1 cellular context compared by ENCODE assay signal in genomic region chr16:23556881-23557778, GRCh38.
TF ChIP-seq lines count a peak whose summit lies in the region.

Gene EARS2, minus strand, starts transcription at chr16:23557350. Its CDS starts 7 bp downstream, at chr16:23557343.
A gene with protein sequence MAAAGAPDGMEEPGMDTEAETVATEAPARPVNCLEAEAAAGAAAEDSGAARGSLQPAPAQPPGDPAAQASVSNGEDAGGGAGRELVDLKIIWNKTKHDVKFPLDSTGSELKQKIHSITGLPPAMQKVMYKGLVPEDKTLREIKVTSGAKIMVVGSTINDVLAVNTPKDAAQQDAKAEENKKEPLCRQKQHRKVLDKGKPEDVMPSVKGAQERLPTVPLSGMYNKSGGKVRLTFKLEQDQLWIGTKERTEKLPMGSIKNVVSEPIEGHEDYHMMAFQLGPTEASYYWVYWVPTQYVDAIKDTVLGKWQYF (plus strand): TSS chr16:23557727. CDS start chr16:23557743, 16 bp downstream.

TF ChIP-seq in HepG2, 621 proteins besides CTCF, POLR2A, EP300 and RAD21 (continued from another document and continues in another):
- peak; percentile 88; the same call in 1 of the 2 replicates for TF ChIP-seq ZNF513 (CRISPR knock-in tag; conservative IDR thresholded peaks at IDR 0.05)
- TF ChIP-seq, protein P1, sequence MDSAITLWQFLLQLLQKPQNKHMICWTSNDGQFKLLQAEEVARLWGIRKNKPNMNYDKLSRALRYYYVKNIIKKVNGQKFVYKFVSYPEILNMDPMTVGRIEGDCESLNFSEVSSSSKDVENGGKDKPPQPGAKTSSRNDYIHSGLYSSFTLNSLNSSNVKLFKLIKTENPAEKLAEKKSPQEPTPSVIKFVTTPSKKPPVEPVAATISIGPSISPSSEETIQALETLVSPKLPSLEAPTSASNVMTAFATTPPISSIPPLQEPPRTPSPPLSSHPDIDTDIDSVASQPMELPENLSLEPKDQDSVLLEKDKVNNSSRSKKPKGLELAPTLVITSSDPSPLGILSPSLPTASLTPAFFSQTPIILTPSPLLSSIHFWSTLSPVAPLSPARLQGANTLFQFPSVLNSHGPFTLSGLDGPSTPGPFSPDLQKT (CRISPR knock-in tag; IDR thresholded peaks at IDR 0.05; ENCODE audit: borderline replicate concordance) = peak; percentile 95; the same call in 1 of the 2 replicates
- TF ChIP-seq SALL2 (CRISPR knock-in tag; IDR thresholded peaks at IDR 0.05) = peak; percentile 97; the same call in 1 of the 2 replicates
- TF ChIP-seq, protein P2, sequence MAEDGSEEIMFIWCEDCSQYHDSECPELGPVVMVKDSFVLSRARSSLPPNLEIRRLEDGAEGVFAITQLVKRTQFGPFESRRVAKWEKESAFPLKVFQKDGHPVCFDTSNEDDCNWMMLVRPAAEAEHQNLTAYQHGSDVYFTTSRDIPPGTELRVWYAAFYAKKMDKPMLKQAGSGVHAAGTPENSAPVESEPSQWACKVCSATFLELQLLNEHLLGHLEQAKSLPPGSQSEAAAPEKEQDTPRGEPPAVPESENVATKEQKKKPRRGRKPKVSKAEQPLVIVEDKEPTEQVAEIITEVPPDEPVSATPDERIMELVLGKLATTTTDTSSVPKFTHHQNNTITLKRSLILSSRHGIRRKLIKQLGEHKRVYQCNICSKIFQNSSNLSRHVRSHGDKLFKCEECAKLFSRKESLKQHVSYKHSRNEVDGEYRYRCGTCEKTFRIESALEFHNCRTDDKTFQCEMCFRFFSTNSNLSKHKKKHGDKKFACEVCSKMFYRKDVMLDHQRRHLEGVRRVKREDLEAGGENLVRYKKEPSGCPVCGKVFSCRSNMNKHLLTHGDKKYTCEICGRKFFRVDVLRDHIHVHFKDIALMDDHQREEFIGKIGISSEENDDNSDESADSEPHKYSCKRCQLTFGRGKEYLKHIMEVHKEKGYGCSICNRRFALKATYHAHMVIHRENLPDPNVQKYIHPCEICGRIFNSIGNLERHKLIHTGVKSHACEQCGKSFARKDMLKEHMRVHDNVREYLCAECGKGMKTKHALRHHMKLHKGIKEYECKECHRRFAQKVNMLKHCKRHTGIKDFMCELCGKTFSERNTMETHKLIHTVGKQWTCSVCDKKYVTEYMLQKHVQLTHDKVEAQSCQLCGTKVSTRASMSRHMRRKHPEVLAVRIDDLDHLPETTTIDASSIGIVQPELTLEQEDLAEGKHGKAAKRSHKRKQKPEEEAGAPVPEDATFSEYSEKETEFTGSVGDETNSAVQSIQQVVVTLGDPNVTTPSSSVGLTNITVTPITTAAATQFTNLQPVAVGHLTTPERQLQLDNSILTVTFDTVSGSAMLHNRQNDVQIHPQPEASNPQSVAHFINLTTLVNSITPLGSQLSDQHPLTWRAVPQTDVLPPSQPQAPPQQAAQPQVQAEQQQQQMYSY (CRISPR knock-in tag; IDR thresholded peaks at IDR 0.05) = peak; percentile 76
- TF ChIP-seq ATAD3A (CRISPR knock-in tag; IDR thresholded peaks at IDR 0.05) = no peak
- TF ChIP-seq SIX1 (CRISPR knock-in tag; IDR thresholded peaks at IDR 0.05; ENCODE audit: borderline replicate concordance) = no peak; the same call in 1 of the 2 replicates
- peak; percentile 95; the same call in 1 of the 2 replicates for TF ChIP-seq PREB (CRISPR knock-in tag; IDR thresholded peaks at IDR 0.05)
- TF ChIP-seq ZNF282 (IDR thresholded peaks at IDR 0.05; ENCODE audit: partially characterized antibody) = no peak
- TF ChIP-seq, protein P3, sequence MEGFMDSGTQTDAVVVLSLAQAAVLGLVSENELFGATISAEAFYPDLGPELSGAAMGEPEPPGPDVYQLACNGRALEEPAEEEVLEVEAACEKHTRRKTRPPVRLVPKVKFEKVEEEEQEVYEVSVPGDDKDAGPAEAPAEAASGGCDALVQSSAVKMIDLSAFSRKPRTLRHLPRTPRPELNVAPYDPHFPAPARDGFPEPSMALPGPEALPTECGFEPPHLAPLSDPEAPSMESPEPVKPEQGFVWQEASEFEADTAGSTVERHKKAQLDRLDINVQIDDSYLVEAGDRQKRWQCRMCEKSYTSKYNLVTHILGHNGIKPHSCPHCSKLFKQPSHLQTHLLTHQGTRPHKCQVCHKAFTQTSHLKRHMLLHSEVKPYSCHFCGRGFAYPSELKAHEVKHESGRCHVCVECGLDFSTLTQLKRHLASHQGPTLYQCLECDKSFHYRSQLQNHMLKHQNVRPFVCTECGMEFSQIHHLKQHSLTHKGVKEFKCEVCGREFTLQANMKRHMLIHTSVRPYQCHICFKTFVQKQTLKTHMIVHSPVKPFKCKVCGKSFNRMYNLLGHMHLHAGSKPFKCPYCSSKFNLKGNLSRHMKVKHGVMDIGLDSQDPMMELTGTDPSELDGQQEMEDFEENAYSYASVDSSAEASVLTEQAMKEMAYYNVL (CRISPR knock-in tag; IDR thresholded peaks at IDR 0.05; ENCODE audit: borderline replicate concordance) = peak; percentile 95
- TF ChIP-seq KAT2B (IDR thresholded peaks at IDR 0.05; ENCODE audit: borderline replicate concordance, low read depth, low read length) = no peak
- 0 out of 2 replicates have a peak, but pooled peaks have one; percentile 62 for TF ChIP-seq ZHX2 (IDR thresholded peaks at IDR 0.05; ENCODE audit: low read depth)
- TF ChIP-seq ZHX2 (CRISPR knock-in tag; IDR thresholded peaks at IDR 0.05; ENCODE audit: borderline replicate concordance) = peak; percentile 98
- TF ChIP-seq SMYD3 (CRISPR knock-in tag; IDR thresholded peaks at IDR 0.05) = peak; percentile 64
- TF ChIP-seq, protein P4, sequence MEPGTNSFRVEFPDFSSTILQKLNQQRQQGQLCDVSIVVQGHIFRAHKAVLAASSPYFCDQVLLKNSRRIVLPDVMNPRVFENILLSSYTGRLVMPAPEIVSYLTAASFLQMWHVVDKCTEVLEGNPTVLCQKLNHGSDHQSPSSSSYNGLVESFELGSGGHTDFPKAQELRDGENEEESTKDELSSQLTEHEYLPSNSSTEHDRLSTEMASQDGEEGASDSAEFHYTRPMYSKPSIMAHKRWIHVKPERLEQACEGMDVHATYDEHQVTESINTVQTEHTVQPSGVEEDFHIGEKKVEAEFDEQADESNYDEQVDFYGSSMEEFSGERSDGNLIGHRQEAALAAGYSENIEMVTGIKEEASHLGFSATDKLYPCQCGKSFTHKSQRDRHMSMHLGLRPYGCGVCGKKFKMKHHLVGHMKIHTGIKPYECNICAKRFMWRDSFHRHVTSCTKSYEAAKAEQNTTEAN (CRISPR knock-in tag; conservative IDR thresholded peaks at IDR 0.05) = peak; percentile 70; the same call in 1 of the 2 replicates
- TF ChIP-seq TOPORS (CRISPR knock-in tag; IDR thresholded peaks at IDR 0.05) = peak; percentile 43; the same call in 1 of the 2 replicates
- TF ChIP-seq KAT7 (CRISPR knock-in tag; IDR thresholded peaks at IDR 0.05; ENCODE audit: borderline replicate concordance) = peak; percentile 92
- peak; percentile 85 for TF ChIP-seq ZNF724P (CRISPR knock-in tag; IDR thresholded peaks at IDR 0.05; ENCODE audit: borderline replicate concordance)
- TF ChIP-seq ZNF10 (CRISPR knock-in tag; IDR thresholded peaks at IDR 0.05; ENCODE audit: borderline replicate concordance, low read depth) = no peak
- no peak for TF ChIP-seq EZH2 (conservative IDR thresholded peaks at IDR 0.05; ENCODE audit: low read depth, low read length)
- no peak; the same call in 1 of the 2 replicates for TF ChIP-seq EEA1 (CRISPR knock-in tag; IDR thresholded peaks at IDR 0.05; ENCODE audit: borderline replicate concordance)
- peak; percentile 28; the same call in 1 of the 2 replicates for TF ChIP-seq HIC2 (CRISPR knock-in tag; IDR thresholded peaks at IDR 0.05; ENCODE audit: low read depth)
- peak; percentile 95; the same call in 1 of the 2 replicates for TF ChIP-seq ZNF224 (CRISPR knock-in tag; IDR thresholded peaks at IDR 0.05)
- peak; percentile 27 for TF ChIP-seq SRSF4 (IDR thresholded peaks at IDR 0.05; ENCODE audit: low read depth, low read length, poor library complexity, severe bottlenecking)
- TF ChIP-seq ZBTB46 (CRISPR knock-in tag; IDR thresholded peaks at IDR 0.05; ENCODE audit: borderline replicate concordance) = peak; percentile 93; the same call in 1 of the 2 replicates
- peak; percentile 94 for TF ChIP-seq ZNF335 (CRISPR knock-in tag; IDR thresholded peaks at IDR 0.05)
- TF ChIP-seq, protein P5, sequence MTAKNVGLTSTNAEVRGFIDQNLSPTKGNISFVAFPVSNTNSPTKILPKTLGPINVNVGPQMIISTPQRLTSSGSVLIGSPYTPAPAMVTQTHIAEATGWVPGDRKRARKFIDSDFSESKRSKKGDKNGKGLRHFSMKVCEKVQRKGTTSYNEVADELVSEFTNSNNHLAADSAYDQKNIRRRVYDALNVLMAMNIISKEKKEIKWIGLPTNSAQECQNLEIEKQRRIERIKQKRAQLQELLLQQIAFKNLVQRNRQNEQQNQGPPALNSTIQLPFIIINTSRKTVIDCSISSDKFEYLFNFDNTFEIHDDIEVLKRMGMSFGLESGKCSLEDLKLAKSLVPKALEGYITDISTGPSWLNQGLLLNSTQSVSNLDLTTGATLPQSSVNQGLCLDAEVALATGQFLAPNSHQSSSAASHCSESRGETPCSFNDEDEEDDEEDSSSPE (CRISPR knock-in tag; IDR thresholded peaks at IDR 0.05) = peak; percentile 84
- peak; percentile 48 for TF ChIP-seq SUZ12 (IDR thresholded peaks at IDR 0.05; ENCODE audit: low read depth, low read length)
- TF ChIP-seq SP5 (CRISPR knock-in tag; IDR thresholded peaks at IDR 0.05; ENCODE audit: borderline replicate concordance, low read depth) = peak; percentile 98
- 0 out of 2 replicates have a peak, but pooled peaks have one; percentile 57 for TF ChIP-seq NR3C1 (CRISPR knock-in tag; IDR thresholded peaks at IDR 0.05)
